10 cellular contexts compared by ENCODE assay signal in genomic region chr1:112998592-112999235, GRCh38. TPM values are rescaled to one million over a fixed set of nuclear protein-coding genes. Genes with fewer than 3 reads are reported as not detected.
DNase-seq lines count a peak whose midpoint lies in the region; ATAC-seq and TF ChIP-seq lines count a peak whose summit lies in the region.
"Had no signal": no experiment of that assay in that cellular context is flagged by ENCODE, and none has a peak within 500 bp of the region (broad histone marks: within the 10 kb centered on the region; RNA-seq: fewer than 3 reads in every experiment).

No MANE protein-coding gene starts in this region.

- H3K9me3 Mint-ChIP-seq in CD4-positive, alpha-beta memory T cell: no peaks in the 10 kb centered on the region

- peak overlapping the region in 4 of 59 donors; percentile 8 to 18 (median 16) for H3K4me3 ChIP-seq in dorsolateral prefrontal cortex
- no peak overlapping the region for H3K4me3 ChIP-seq in lower lobe of right lung
- no peak overlapping the region for H3K4me3 ChIP-seq in aorta (ENCODE audit: low read length in 2 of 2)
- H3K4me3 ChIP-seq in CD4-positive, alpha-beta memory T cell (ENCODE audit: low read length in 2 of 2): no peak overlapping the region
- H3K4me3 ChIP-seq in H7 (ENCODE audit: insufficient read depth, low read depth, low read length): no peak overlapping the region
- H3K4me3 ChIP-seq: BLaER1 treated with 17β-estradiol and CSF1 and Interleukin-3, amounts not matched to agents 10 nM and 100 nM had no signal

- CTCF ChIA-PET in CD4-positive, alpha-beta memory T cell (lab: Charles Lee; ENCODE audit: partially characterized antibody): interaction anchor here (0.9 kb wide), 1 partner anchor 74 kb away, joined by 3 read pairs; the partner anchor contains the start of gene LRIG2

- peaks cover 4% of the 10 kb centered on the region for H3K4me1 ChIP-seq in lower lobe of right lung
- peaks cover 7% of the 10 kb centered on the region in 2 donors for H3K4me1 ChIP-seq in aorta (ENCODE audit: control insufficient read depth in 1 of 2, insufficient read depth in 2 of 2, low read length in 2 of 2)
- no peaks in the 10 kb centered on the region for H3K4me1 ChIP-seq in CD4-positive, alpha-beta memory T cell (ENCODE audit: insufficient read depth, low read length)

- H3K9me3 ChIP-seq in lower lobe of right lung (no peaks in the 10 kb centered on the region), aorta (ENCODE audit: control insufficient read depth, low read length) (no peaks in the 10 kb centered on the region)
- no peaks in the 10 kb centered on the region for H3K9me3 ChIP-seq in CD4-positive, alpha-beta memory T cell (ENCODE audit: control insufficient read depth in 1 of 2, low read length in 2 of 2)
- H3K9me3 ChIP-seq: BLaER1 treated with 17β-estradiol and CSF1 and Interleukin-3, amounts not matched to agents 10 nM and 100 nM had no signal

- peak; percentile 85 for ATAC-seq in Right ventricle myocardium inferior
- ATAC-seq in lower lobe of right lung: peak; percentile 53 to 55
- ATAC-seq in aorta (ENCODE audit: low FRiP score): peak; percentile 81
- ATAC-seq in GM21381 (IDR thresholded peaks at IDR 0.05; ENCODE audit: unreplicated experiment): no peak

- peaks cover 31 to 41% of the 10 kb centered on the region in 2 donors for H3K36me3 Mint-ChIP-seq in CD4-positive, alpha-beta memory T cell

- 9 to 10% methylated on average over 7 of the region's 7 CpGs for WGBS in aorta, 2 donors

- H3K36me3 ChIP-seq in lower lobe of right lung: no peaks in the 10 kb centered on the region
- no peaks in the 10 kb centered on the region for H3K36me3 ChIP-seq in aorta (ENCODE audit: control insufficient read depth in 1 of 2, insufficient read depth in 2 of 2, low read length in 1 of 2)
- no peaks in the 10 kb centered on the region for H3K36me3 ChIP-seq in CD4-positive, alpha-beta memory T cell (ENCODE audit: insufficient read depth, low read length)
- no peaks in the 10 kb centered on the region for H3K36me3 ChIP-seq in H7 (replicated peaks; ENCODE audit: control insufficient read depth, insufficient read depth, low read length)

- H3K27ac ChIP-seq in dorsolateral prefrontal cortex (peak overlapping the region in 40 of 59 donors; percentile 0 to 78 (median 44)), lower lobe of right lung (no peak overlapping the region), aorta (ENCODE audit: low read depth in 1 of 2, low read length in 2 of 2) (peak overlapping the region; percentile 77 to 99)
- no peak overlapping the region for H3K27ac ChIP-seq in CD4-positive, alpha-beta memory T cell (ENCODE audit: low read depth, low read length)
- H3K27ac ChIP-seq: BLaER1 treated with 17β-estradiol and CSF1 and Interleukin-3, amounts not matched to agents 10 nM and 100 nM had no signal

- H3K27ac Mint-ChIP-seq in CD4-positive, alpha-beta memory T cell: no peak overlapping the region
- H3K27ac Mint-ChIP-seq: activated naive CD8-positive, alpha-beta T cell had no signal

- TF ChIP-seq CTCF in dorsolateral prefrontal cortex (IDR thresholded peaks at IDR 0.05 in 54 of 56, conservative IDR thresholded peaks at IDR 0.05 in 2 of 56; ENCODE audit: low read depth in 1 of 56, partially characterized antibody in 56 of 56): no peak
- TF ChIP-seq CTCF in lower lobe of right lung (IDR thresholded peaks at IDR 0.05): no peak

- H3K27me3 Mint-ChIP-seq in CD4-positive, alpha-beta memory T cell: no peaks in the 10 kb centered on the region
- H3K27me3 Mint-ChIP-seq: activated naive CD8-positive, alpha-beta T cell had no signal

- POLR2A ChIA-PET in CD4-positive, alpha-beta memory T cell (lab: Charles Lee; ENCODE audit: partially characterized antibody): no interaction called here

- H3K27me3 ChIP-seq in dorsolateral prefrontal cortex (no peaks in the 10 kb centered on the region), lower lobe of right lung (ENCODE audit: low read depth) (no peaks in the 10 kb centered on the region), aorta (ENCODE audit: control insufficient read depth in 1 of 2, insufficient read depth in 2 of 2, low read length in 1 of 2) (no peaks in the 10 kb centered on the region), H7 (ENCODE audit: control insufficient read depth, insufficient read depth, low read length) (no peaks in the 10 kb centered on the region)
- no peaks in the 10 kb centered on the region for H3K27me3 ChIP-seq in CD4-positive, alpha-beta memory T cell (ENCODE audit: insufficient read depth, low read length)
- H3K27me3 ChIP-seq: BLaER1 treated with 17β-estradiol and CSF1 and Interleukin-3, amounts not matched to agents 10 nM and 100 nM had no signal

- DNase-seq in Right ventricle myocardium inferior (ENCODE audit: missing footprints) (peak; percentile 80), cardiac septum (ENCODE audit: low spot score) (no peak), dorsolateral prefrontal cortex (peak in 6 of 10 donors; percentile 8 to 50 (median 46)), lower lobe of right lung (no peak), aorta (peak; percentile 84 to 85), H7 (no peak)
- no peak for DNase-seq in CD4-positive, alpha-beta memory T cell

- peaks cover 0 to 3% (median 0%) of the 10 kb centered on the region in 4 donors for H3K4me1 Mint-ChIP-seq in CD4-positive, alpha-beta memory T cell

- H3K4me3 Mint-ChIP-seq in CD4-positive, alpha-beta memory T cell: no peak overlapping the region
- H3K4me3 Mint-ChIP-seq: activated naive CD8-positive, alpha-beta T cell had no signal

- intact Hi-C loops in Right ventricle myocardium inferior (cut with DNase I) (loop anchor here (2.0 to 5.0 kb wide), 3 partner anchors 16 to 41 kb away; partner anchors contain the start of gene SLC16A1), cardiac septum (cut with DNase I) (loop anchor here (2.0 kb wide), 1 partner anchor 42 kb away; the partner anchor contains the start of gene SLC16A1), dorsolateral prefrontal cortex (cut with DNase I) (no loop called here), lower lobe of right lung (cut with DNase I) (no loop called here), aorta (cut with DNase I) (loop anchor here in 1 of 2 donors (5.0 kb wide), 1 partner anchor 41 kb away; the partner anchor contains the start of gene SLC16A1)
- intact Hi-C loops in CD4-positive, alpha-beta memory T cell (cut with micrococcal nuclease): no loop called here

RNA-seq across cellular contexts. Expression of gene SLC16A1, which starts 42.7 kb away (rescaled TPM):
- total RNA-seq in Right ventricle myocardium inferior: 137 TPM
- total RNA-seq in cardiac septum: 119 TPM
- 100 to 1,000 TPM in 2 of 120 experiments, 10 to 100 TPM in 118; 13.6 to 112 (median 47.3) TPM for total RNA-seq in dorsolateral prefrontal cortex
- total RNA-seq in lower lobe of right lung: 9.8 TPM
- 10 to 100 TPM; 30.3 to 32.4 TPM for total RNA-seq in aorta
- polyA plus RNA-seq in aorta: 1 to 10 TPM; 3.0 to 9.1 TPM
- total RNA-seq in CD4-positive, alpha-beta memory T cell: 10 to 100 TPM in 1 of 2 experiments, 1 to 10 TPM in 1; 9.7 to 12.7 TPM
- 10 to 100 TPM in 1 of 2 donors, 1 to 10 TPM in 1; 10.0 to 14.8 TPM for polyA plus RNA-seq in CD4-positive, alpha-beta memory T cell
- total RNA-seq in H7 (2014; rRNA removed; shearing (Covaris generic)): 352 and 393 TPM in 2 replicates

Comparison
In these comparisons a context has a peak if more than half of its experiments do, and no peak if none do; other contexts are left out.
1. DNase-seq: peak in Right ventricle myocardium inferior (single experiment), dorsolateral prefrontal cortex (6 of 10) and aorta (2 of 2); none in cardiac septum (single experiment), lower lobe of right lung (single experiment), CD4-positive, alpha-beta memory T cell (0 of 5) and H7 (single experiment).
2. H3K27ac ChIP-seq: peak in dorsolateral prefrontal cortex (40 of 59) and aorta (2 of 2); none in lower lobe of right lung (single experiment) and CD4-positive, alpha-beta memory T cell (single experiment).
3. intact Hi-C loops: an anchor here in Right ventricle myocardium inferior (2.0 to 5.0 kb wide) and cardiac septum (2.0 kb wide); none called in dorsolateral prefrontal cortex, lower lobe of right lung and CD4-positive, alpha-beta memory T cell.